ENCODE assay signal across 2 cellular contexts in genomic region chr16:25167920-25168319, GRCh38. TPM values are rescaled to one million over a fixed set of nuclear protein-coding genes. Genes with fewer than 3 reads are reported as not detected.
"Had no signal": no experiment of that assay in that cellular context is flagged by ENCODE, and none has a peak within 500 bp of the region (broad histone marks: within the 10 kb centered on the region; RNA-seq: fewer than 3 reads in every experiment).

No MANE protein-coding gene starts in this region.

RNA-seq across cellular contexts. Expression of gene AQP8, which starts 48.8 kb away (rescaled TPM):
- total RNA-seq: MCF 10A, NCI-H460 had no signal
